17 cellular contexts compared by ENCODE assay signal in genomic region chr17:41415411-41415810, GRCh38. TPM values are rescaled to one million over a fixed set of nuclear protein-coding genes. Genes with fewer than 3 reads are reported as not detected.
DNase-seq lines count a peak whose midpoint lies in the region; ATAC-seq and FAIRE-seq lines count a peak whose summit lies in the region.
"Had no signal": no experiment of that assay in that cellular context is flagged by ENCODE, and none has a peak within 500 bp of the region (broad histone marks: within the 10 kb centered on the region; RNA-seq: fewer than 3 reads in every experiment).

No MANE protein-coding gene starts in this region.

- H3K4me1 Mint-ChIP-seq in activated CD8-positive, alpha-beta T cell treated with anti-CD3 and anti-CD28 coated beads, Interleukin-2, amount 10 ng/mL, durations not matched to agents 7 days and 5 days (ENCODE audit: low read depth) = no peaks in the 10 kb centered on the region

- POLR2A ChIA-PET in activated CD8-positive, alpha-beta T cell treated with anti-CD3 and anti-CD28 coated beads, Interleukin-2, amount 10 ng/mL, durations not matched to agents 7 days and 5 days (lab: Charles Lee) = no interaction called here

- CTCF ChIA-PET in activated CD8-positive, alpha-beta T cell treated with anti-CD3 and anti-CD28 coated beads, Interleukin-2, amount 10 ng/mL, durations not matched to agents 7 days and 5 days (lab: Charles Lee) = interaction anchor here (1.0 to 1.8 kb wide), 2 partner anchors 14 to 19 kb away, joined by 3 to 4 read pairs; no protein-coding TSS in a partner anchor

- no peak overlapping the region for H3K27ac Mint-ChIP-seq in activated CD8-positive, alpha-beta T cell treated with anti-CD3 and anti-CD28 coated beads, Interleukin-2, amount 10 ng/mL, durations not matched to agents 7 days and 5 days

- FAIRE-seq in RCC 7860 (lab: Jason Lieb, UNC) = no peak
- peak; percentile 40 for FAIRE-seq in urothelium cell line (lab: Jason Lieb, UNC)

- H3K9me3 Mint-ChIP-seq in activated CD8-positive, alpha-beta T cell treated with anti-CD3 and anti-CD28 coated beads, Interleukin-2, amount 10 ng/mL, durations not matched to agents 7 days and 5 days (ENCODE audit: insufficient read depth) = no peaks in the 10 kb centered on the region

- DNase-seq in DMS53 treated with DMSO at 0.1 percent for 48 hours (lab: John Stamatoyannopoulos, UW; ENCODE audit: unreplicated experiment) (peak; percentile 8), RCC 7860 (ENCODE audit: low spot score) (peak; percentile 29), left lobe of liver (ENCODE audit: low spot score) (no peak), urothelium cell line (ENCODE audit: low spot score) (no peak), mesenteric fat pad (ENCODE audit: low spot score) (no peak)
- DNase-seq in activated CD8-positive, alpha-beta T cell treated with anti-CD3 and anti-CD28 coated beads, Interleukin-2, amount 10 ng/mL, durations not matched to agents 7 days and 5 days = no peak
- no peak for DNase-seq in activated CD4-positive, alpha-beta T cell treated with anti-CD3 and anti-CD28 coated beads, Interleukin-2, amount 50 U/mL, for 48 hours
- DNase-seq: AML-193, DMS79 treated with DMSO at 0.1 percent for 48 hours, KG1, NCI-H1436, NCI-H2029, NCI-H82, PC-3 had no signal

- no peak overlapping the region for H3K4me3 Mint-ChIP-seq in activated CD8-positive, alpha-beta T cell treated with anti-CD3 and anti-CD28 coated beads, Interleukin-2, amount 10 ng/mL, durations not matched to agents 7 days and 5 days

- H3K36me3 Mint-ChIP-seq in activated CD8-positive, alpha-beta T cell treated with anti-CD3 and anti-CD28 coated beads, Interleukin-2, amount 10 ng/mL, durations not matched to agents 7 days and 5 days (ENCODE audit: low read depth) = no peaks in the 10 kb centered on the region

- H3K27me3 Mint-ChIP-seq in activated CD8-positive, alpha-beta T cell treated with anti-CD3 and anti-CD28 coated beads, Interleukin-2, amount 10 ng/mL, durations not matched to agents 7 days and 5 days (ENCODE audit: low read depth) = no peaks in the 10 kb centered on the region

- peak; percentile 17 for ATAC-seq in left lobe of liver
- ATAC-seq in activated CD8-positive, alpha-beta T cell treated with anti-CD3 and anti-CD28 coated beads, Interleukin-2, amount 10 ng/mL, durations not matched to agents 7 days and 5 days = no peak
- ATAC-seq: PC-3 had no signal

RNA-seq across cellular contexts. Expression of gene KRT37, which starts 9.0 kb away (rescaled TPM):
- total RNA-seq in left lobe of liver (not detected), mesenteric fat pad (not detected)
- total RNA-seq in activated CD8-positive, alpha-beta T cell treated with anti-CD3 and anti-CD28 coated beads, Interleukin-2, amount 10 ng/mL, durations not matched to agents 7 days and 5 days = not detected
- total RNA-seq: Caco-2, G401, NCI-H460 had no signal

RNA-seq across cellular contexts. Expression of gene KRT31, which starts 18.0 kb away (rescaled TPM):
- total RNA-seq in left lobe of liver (not detected), mesenteric fat pad (not detected)
- total RNA-seq in activated CD8-positive, alpha-beta T cell treated with anti-CD3 and anti-CD28 coated beads, Interleukin-2, amount 10 ng/mL, durations not matched to agents 7 days and 5 days = not detected
- total RNA-seq: Caco-2, G401, NCI-H460, PC-3 had no signal

RNA-seq across cellular contexts. Expression of gene KRT38, which starts 25.4 kb away (rescaled TPM):
- total RNA-seq in left lobe of liver = not detected
- total RNA-seq in activated CD8-positive, alpha-beta T cell treated with anti-CD3 and anti-CD28 coated beads, Interleukin-2, amount 10 ng/mL, durations not matched to agents 7 days and 5 days = not detected
- not detected for total RNA-seq in mesenteric fat pad
- total RNA-seq: Caco-2, G401, NCI-H460, PC-3 had no signal

RNA-seq across cellular contexts. Expression of gene KRT34, which starts 33.3 kb away (rescaled TPM):
- not detected for total RNA-seq in left lobe of liver
- total RNA-seq in activated CD8-positive, alpha-beta T cell treated with anti-CD3 and anti-CD28 coated beads, Interleukin-2, amount 10 ng/mL, durations not matched to agents 7 days and 5 days = not detected
- not detected for total RNA-seq in mesenteric fat pad
- total RNA-seq: Caco-2, G401 had no signal

RNA-seq across cellular contexts. Expression of gene KRT33B, which starts 45.8 kb away (rescaled TPM):
- total RNA-seq in left lobe of liver (not detected), mesenteric fat pad (not detected)
- not detected for total RNA-seq in activated CD8-positive, alpha-beta T cell treated with anti-CD3 and anti-CD28 coated beads, Interleukin-2, amount 10 ng/mL, durations not matched to agents 7 days and 5 days
- total RNA-seq: Caco-2, G401, NCI-H460, PC-3 had no signal

Comparison
In these comparisons a context has a peak if more than half of its experiments do, and no peak if none do; other contexts are left out.
1. DNase-seq: peak in DMS53 treated with DMSO at 0.1 percent for 48 hours (single experiment) and RCC 7860 (single experiment); none in left lobe of liver (single experiment), urothelium cell line (single experiment), activated CD8-positive, alpha-beta T cell treated with anti-CD3 and anti-CD28 coated beads, Interleukin-2, amount 10 ng/mL, durations not matched to agents 7 days and 5 days (single experiment), activated CD4-positive, alpha-beta T cell treated with anti-CD3 and anti-CD28 coated beads, Interleukin-2, amount 50 U/mL, for 48 hours (0 of 2) and mesenteric fat pad (single experiment).